18 cellular contexts compared by ENCODE assay signal in the genomic region with DNA sequence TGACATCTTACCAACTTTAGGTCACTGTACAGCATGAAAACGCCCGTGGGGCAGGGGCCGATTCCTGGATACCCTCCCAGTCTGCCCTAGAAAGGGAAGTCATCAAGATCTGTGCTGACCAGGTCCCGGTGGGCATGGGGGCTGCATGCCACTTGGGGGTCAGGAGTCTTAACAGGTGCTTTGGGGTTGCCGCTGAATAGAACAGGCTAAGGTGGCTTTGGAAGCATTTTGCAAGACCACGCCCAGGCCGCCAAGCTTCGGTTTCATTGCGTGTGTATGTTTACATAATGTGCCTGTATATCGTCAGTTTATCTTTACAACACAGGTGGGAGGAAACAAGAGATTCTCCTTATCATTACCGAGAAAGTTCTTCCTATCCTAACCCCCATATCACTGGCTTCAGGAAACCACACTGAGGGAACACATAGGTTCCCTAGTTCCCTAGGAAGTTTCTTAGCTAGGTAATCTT. TPM values are rescaled to one million over a fixed set of nuclear protein-coding genes. Genes with fewer than 3 reads are reported as not detected.
"Had no signal": no experiment of that assay in that cellular context is flagged by ENCODE, and none has a peak within 500 bp of the region (broad histone marks: within the 10 kb centered on the region; RNA-seq: fewer than 3 reads in every experiment).

No MANE protein-coding gene starts in this region.

- H3K36me3 ChIP-seq: cardiac muscle cell had no signal

- ATAC-seq: activated CD4-positive, alpha-beta T cell treated with anti-CD3 and anti-CD28 coated beads for 36 hours; activated T-cell treated with anti-CD3 and anti-CD28 coated beads, Interleukin-2, amount 50 U/mL, for 4 hours; natural killer cell treated with Interleukin-12 subunit alpha and Interleukin-12 subunit beta and Interleukin-15 and Interleukin-18, amount 100 ng/mL, for 72 hours had no signal

- H3K4me3 ChIP-seq: adrenal gland, cardiac muscle cell, esophagus muscularis mucosa had no signal

- H3K27me3 ChIP-seq: adrenal gland, cardiac muscle cell, esophagus muscularis mucosa had no signal

- H3K27ac ChIP-seq: adrenal gland, cardiac muscle cell had no signal

- H3K9me3 ChIP-seq: adrenal gland, esophagus muscularis mucosa had no signal

- H3K4me1 ChIP-seq: adrenal gland, esophagus muscularis mucosa had no signal

- DNase-seq: activated CD4-positive, alpha-beta memory T cell treated with anti-CD3 and anti-CD28 coated beads, Interleukin-2, amount 10 ng/mL, durations not matched to agents 7 days and 5 days; activated CD4-positive, alpha-beta T cell treated with anti-CD3 and anti-CD28 coated beads for 36 hours; activated effector memory CD4-positive, alpha-beta T cell treated with Interleukin-2 at 50 U/mL for 16 hours; activated naive CD4-positive, alpha-beta T cell treated with anti-CD3 and anti-CD28 coated beads, Interleukin-2, amount 50 U/mL, for 16 hours; activated T-cell treated with anti-CD3 and anti-CD28 coated beads, Interleukin-2, amount 50 U/mL, for 4 hours; adrenal gland; kidney glomerular epithelial cell; mesendoderm; nucleus accumbens; retina; stimulated activated CD4-positive, alpha-beta T cell treated with anti-CD3 and anti-CD28 coated beads, Interleukin-4, amount 100 ng/mL, for 1 hour; stimulated activated naive CD4-positive, alpha-beta T cell; T-helper 9 cell; trophoblast cell had no signal

RNA-seq across cellular contexts. Expression of a gene that starts 49.0 kb away (rescaled TPM):
- total RNA-seq: activated CD4-positive, alpha-beta memory T cell treated with anti-CD3 and anti-CD28 coated beads, Interleukin-2, amount 10 ng/mL, durations not matched to agents 7 days and 5 days; activated CD4-positive, alpha-beta T cell treated with anti-CD3 and anti-CD28 coated beads for 36 hours; activated T-cell treated with anti-CD3 and anti-CD28 coated beads, Interleukin-2, amount 50 U/mL, for 4 hours; natural killer cell treated with Interleukin-12 subunit alpha and Interleukin-12 subunit beta and Interleukin-15 and Interleukin-18, amount 100 ng/mL, for 72 hours had no signal
- polyA plus RNA-seq: cardiac muscle cell, liver had no signal
